Comparison of ENCODE assay signal across 19 cellular contexts in genomic region chr3:58452176-58452575, GRCh38.
"Had no signal": no experiment of that assay in that cellular context is flagged by ENCODE, and none has a peak within 500 bp of the region (broad histone marks: within the 10 kb centered on the region; RNA-seq: fewer than 3 reads in every experiment).

No MANE protein-coding gene starts in this region.

- ATAC-seq: activated CD8-positive, alpha-beta memory T cell treated with anti-CD3 and anti-CD28 coated beads, Interleukin-2, amount 10 ng/mL, durations not matched to agents 7 days and 5 days; effector memory CD8-positive, alpha-beta T cell; lower lobe of right lung; naive thymus-derived CD8-positive, alpha-beta T cell; sciatic nerve had no signal

- H3K9me3 ChIP-seq: prostate gland had no signal

- H3K4me3 ChIP-seq: hepatocyte, lower lobe of right lung, prostate gland, suprapubic skin, upper lobe of left lung had no signal

- H3K36me3 ChIP-seq: lower lobe of right lung, prostate gland, suprapubic skin, upper lobe of left lung had no signal

- DNase-seq: activated CD4-positive, alpha-beta T cell treated with anti-CD3 and anti-CD28 coated beads for 1 hour; activated CD4-positive, alpha-beta T cell treated with anti-CD3 and anti-CD28 coated beads, Interleukin-2, amount 50 U/mL, for 48 hours; activated CD8-positive, alpha-beta memory T cell treated with anti-CD3 and anti-CD28 coated beads, Interleukin-2, amount 10 ng/mL, durations not matched to agents 7 days and 5 days; activated gamma-delta T cell treated with Interleukin-2 at 50 U/mL for 16 hours; activated naive CD8-positive, alpha-beta T cell treated with anti-CD3 and anti-CD28 coated beads, Interleukin-2, amount 10 ng/mL, durations not matched to agents 7 days and 5 days; activated T-cell treated with anti-CD3 and anti-CD28 coated beads, Interleukin-2, amount 50 U/mL, for 48 hours; anterior cingulate cortex; cerebellar nuclear complex; effector memory CD8-positive, alpha-beta T cell; erythroblast; lower lobe of right lung; naive thymus-derived CD8-positive, alpha-beta T cell; nucleus accumbens; stimulated activated naive CD4-positive, alpha-beta T cell treated with Interleukin-2 at 50 U/mL for 16 hours; upper lobe of left lung had no signal

- H3K4me2 ChIP-seq: hepatocyte had no signal

- H2AFZ ChIP-seq: hepatocyte had no signal

- H3K27me3 ChIP-seq: hepatocyte, suprapubic skin, upper lobe of left lung had no signal

- H3K4me1 ChIP-seq: lower lobe of right lung, prostate gland, suprapubic skin, upper lobe of left lung had no signal

- H3K79me2 ChIP-seq: hepatocyte had no signal
